Comparison of ENCODE assay signal across 9 cellular contexts in the genomic region with DNA sequence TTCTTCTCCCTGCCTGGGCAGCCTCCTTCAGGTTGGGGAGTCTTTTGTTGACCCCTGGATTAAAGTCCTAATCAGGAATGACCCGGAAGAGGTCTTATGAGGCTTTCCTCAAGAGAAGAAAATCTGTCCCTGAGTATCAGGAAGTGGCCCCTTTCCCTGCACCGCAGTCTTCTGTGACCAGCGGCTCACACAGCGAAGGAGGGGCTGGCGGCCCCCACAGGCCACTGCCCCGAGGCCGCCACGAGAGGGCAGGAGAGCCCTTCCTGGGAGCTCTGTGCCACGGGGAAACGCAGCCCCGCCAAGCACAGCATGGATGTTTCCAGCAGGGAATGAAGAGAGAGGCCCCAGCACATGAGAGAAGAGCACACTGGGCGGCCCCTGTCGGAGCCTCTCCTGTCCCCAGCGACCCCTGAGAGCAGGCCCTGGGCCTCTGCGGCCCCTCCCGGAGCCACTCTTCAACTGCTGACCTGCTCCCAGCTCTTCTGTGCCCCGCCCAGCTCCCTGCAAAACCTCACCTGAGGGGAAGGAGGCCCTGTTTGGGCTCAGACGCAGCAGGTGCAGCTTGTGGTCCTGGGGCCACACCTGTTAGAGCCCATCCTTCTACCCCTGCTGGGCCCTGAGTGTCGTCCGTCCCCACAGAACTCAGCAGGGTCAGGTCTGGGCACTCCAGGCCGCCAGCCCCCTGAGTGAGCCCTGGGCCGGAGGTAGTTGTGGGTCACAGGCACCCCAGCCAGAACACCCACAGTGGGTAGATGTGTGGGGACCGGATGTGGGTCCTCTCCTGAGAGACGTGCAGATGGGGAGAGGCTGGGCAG. TPM values are rescaled to one million over a fixed set of nuclear protein-coding genes. Genes with fewer than 3 reads are reported as not detected.
A peak's percentile ranks its signal among the peaks of the same experiment; 100 is the strongest.
DNase-seq lines count a peak whose midpoint lies in the region; ATAC-seq, FAIRE-seq and TF ChIP-seq lines count a peak whose summit lies in the region.
"Had no signal": no experiment of that assay in that cellular context is flagged by ENCODE, and none has a peak within 500 bp of the region (broad histone marks: within the 10 kb centered on the region; RNA-seq: fewer than 3 reads in every experiment).

No MANE protein-coding gene starts in this region.

- H3K36me3 Mint-ChIP-seq in IgD-negative memory B cell (no peaks in the 10 kb centered on the region), naive B cell (no peaks in the 10 kb centered on the region)

- H3K4me3 ChIP-seq in esophagus muscularis mucosa: peak overlapping the region in 1 of 4 donors; percentile 18

- no peak for TF ChIP-seq EP300 in esophagus muscularis mucosa (IDR thresholded peaks at IDR 0.05)

- H3K9me3 Mint-ChIP-seq in IgD-negative memory B cell (peaks cover 0 to 3% (median 0%) of the 10 kb centered on the region in 3 donors), naive B cell (no peaks in the 10 kb centered on the region)

- H3K36me3 ChIP-seq in esophagus muscularis mucosa: no peaks in the 10 kb centered on the region

- intact Hi-C loops in esophagus muscularis mucosa (cut with DNase I): loop anchor here (1.0 kb wide), 1 partner anchor 147 kb away; no protein-coding TSS in a partner anchor

- H3K27me3 ChIP-seq in esophagus muscularis mucosa: no peaks in the 10 kb centered on the region

- TF ChIP-seq CTCF in esophagus muscularis mucosa (IDR thresholded peaks at IDR 0.05): peak in 2 of 3 experiments; percentile 99 to 100

- DNase-seq in DMS153 (lab: John Stamatoyannopoulos, UW) (peak; percentile 72), RCC 7860 (ENCODE audit: low spot score) (peak; percentile 79), esophagus muscularis mucosa (ENCODE audit: extremely low spot score) (peak; percentile 95), naive B cell (peak; percentile 69)
- DNase-seq in activated T-cell treated with anti-CD3 and anti-CD28 coated beads, Interleukin-2, amount 50 U/mL, for 48 hours: peak; percentile 80 to 84
- DNase-seq in stimulated activated CD8-positive, alpha-beta memory T cell treated with anti-CD3 and anti-CD28 coated beads, Interleukin-7, amount 100 ng/mL, for 4 hours (ENCODE audit: low read depth in 2 of 2): peak; percentile 29 to 57

- peak overlapping the region in 3 of 4 donors; percentile 43 to 82 (median 70) for H3K4me3 Mint-ChIP-seq in IgD-negative memory B cell
- peak overlapping the region in 6 of 8 donors; percentile 16 to 78 (median 56) for H3K4me3 Mint-ChIP-seq in naive B cell

- peak; percentile 25 for FAIRE-seq in RCC 7860 (lab: Jason Lieb, UNC)
- FAIRE-seq: endometrium had no signal

- H3K4me1 ChIP-seq in esophagus muscularis mucosa: peaks cover 46 to 67% (median 63%) of the 10 kb centered on the region in 4 donors

- TF ChIP-seq POLR2A in esophagus muscularis mucosa (IDR thresholded peaks at IDR 0.05; ENCODE audit: low read depth): no peak

- 17% methylated on average over 3 of the region's 24 CpGs for WGBS in esophagus muscularis mucosa

- H3K9me3 ChIP-seq in esophagus muscularis mucosa: no peaks in the 10 kb centered on the region

- ATAC-seq in naive B cell (ENCODE audit: low read depth in 2 of 2): peak; percentile 58 to 65
- no peak for ATAC-seq in GM18520 (IDR thresholded peaks at IDR 0.05; ENCODE audit: unreplicated experiment)

- H3K4me1 Mint-ChIP-seq in IgD-negative memory B cell (peaks cover 2 to 23% (median 8%) of the 10 kb centered on the region in 3 donors), naive B cell (peaks cover 9 to 17% (median 12%) of the 10 kb centered on the region in 3 donors)

- H3K27ac Mint-ChIP-seq in IgD-negative memory B cell (peak overlapping the region in 1 of 3 donors; percentile 39), naive B cell (peak overlapping the region in 4 of 6 donors; percentile 36 to 71 (median 50))

- H3K27ac ChIP-seq in esophagus muscularis mucosa (replicated peaks in 1 of 4): peak overlapping the region; percentile 85 to 93 (median 90)

- peaks cover 8% of the 10 kb centered on the region for H3K27me3 Mint-ChIP-seq in IgD-negative memory B cell
- H3K27me3 Mint-ChIP-seq in naive B cell: peaks cover 0 to 35% (median 21%) of the 10 kb centered on the region in 3 donors

RNA-seq across cellular contexts. Expression of gene POFUT2, which starts 4.9 kb away (rescaled TPM):
- polyA plus RNA-seq in IgD-negative memory B cell (5.9 TPM), naive B cell (ENCODE audit: low read depth in 6 of 6) (10 to 100 TPM in 1 of 6 donors, 1 to 10 TPM in 5; 2.8 to 10.2 (median 5.2) TPM)
- total RNA-seq in esophagus muscularis mucosa: 10 to 100 TPM; 15.8 to 21.6 (median 18.7) TPM

Comparison
In these comparisons a context has a peak if more than half of its experiments do, and no peak if none do; other contexts are left out.
1. DNase-seq: peak in every context shown above with its lines; median percentile 95 in esophagus muscularis mucosa; 82 in activated T-cell treated with anti-CD3 and anti-CD28 coated beads, Interleukin-2, amount 50 U/mL, for 48 hours; 79 in RCC 7860; 72 in DMS153; 69 in naive B cell; 43 in stimulated activated CD8-positive, alpha-beta memory T cell treated with anti-CD3 and anti-CD28 coated beads, Interleukin-7, amount 100 ng/mL, for 4 hours.